9 cellular contexts compared by ENCODE assay signal in genomic region chr11:7572001-7572712, GRCh38. TPM values are rescaled to one million over a fixed set of nuclear protein-coding genes. Genes with fewer than 3 reads are reported as not detected.
A peak's percentile ranks its signal among the peaks of the same experiment; 100 is the strongest.
DNase-seq lines count a peak whose midpoint lies in the region; ATAC-seq and TF ChIP-seq lines count a peak whose summit lies in the region.
"Had no signal": no experiment of that assay in that cellular context is flagged by ENCODE, and none has a peak within 500 bp of the region (broad histone marks: within the 10 kb centered on the region; RNA-seq: fewer than 3 reads in every experiment).

No MANE protein-coding gene starts in this region.

- H3K36me3 ChIP-seq in HUES6 (ENCODE audit: control insufficient read depth, insufficient read depth, low read length) (no peaks in the 10 kb centered on the region), mesenchymal stem cell (ENCODE audit: control insufficient read depth in 1 of 2, insufficient read depth in 2 of 2, low read depth in 1 of 2, low read length in 2 of 2) (peaks cover 0 to 7% of the 10 kb centered on the region in 2 experiments), tibial nerve (peaks cover 0 to 10% (median 0%) of the 10 kb centered on the region in 3 donors)
- no peaks in the 10 kb centered on the region for H3K36me3 ChIP-seq in CD4-positive, alpha-beta memory T cell (ENCODE audit: insufficient read depth, low read length)

- CTCF ChIA-PET in CD4-positive, alpha-beta memory T cell (lab: Charles Lee; ENCODE audit: partially characterized antibody): interaction anchor here (1.0 to 2.4 kb wide), 8 partner anchors 12 to 116 kb away, joined by 3 to 6 read pairs (median 4); no protein-coding TSS in a partner anchor

- H3K18ac ChIP-seq in mesenchymal stem cell (ENCODE audit: low read depth in 1 of 2, low read length in 2 of 2): peak overlapping the region; percentile 58 to 60

- peak overlapping the region; percentile 22 for H2BK120ac ChIP-seq in mesenchymal stem cell (ENCODE audit: low read depth, low read length)

- no peak overlapping the region for H2BK15ac ChIP-seq in mesenchymal stem cell (ENCODE audit: low read depth, poor library complexity, severe bottlenecking)

- H3K14ac ChIP-seq in mesenchymal stem cell (ENCODE audit: low read length in 2 of 2): no peak overlapping the region

- WGBS in mesenchymal stem cell: 5% methylated on average over 4 of the region's 4 CpGs
- 52 to 57% methylated on average over 4 of the region's 4 CpGs for WGBS in tibial nerve, 2 donors

- H3K23ac ChIP-seq in mesenchymal stem cell (ENCODE audit: low read length in 2 of 2): no peak overlapping the region

- peak overlapping the region; percentile 36 for H4K91ac ChIP-seq in mesenchymal stem cell (ENCODE audit: low read length)

- intact Hi-C loops in CD4-positive, alpha-beta memory T cell (cut with micrococcal nuclease): no loop called here

- peak overlapping the region in 4 of 5 experiments; percentile 37 to 73 (median 60) for H3K4me3 Mint-ChIP-seq in brain
- no peak overlapping the region for H3K4me3 Mint-ChIP-seq in CD4-positive, alpha-beta memory T cell
- H3K4me3 Mint-ChIP-seq: activated T-helper 1 cell treated with anti-CD3 and anti-CD28 coated beads, Interleukin-12 subunit alpha, Interleukin-12 subunit beta, Interleukin-2, Interleukin-4 antibody, amounts not matched to agents 30 ng/mL and 10 ng/mL and 1 ng/mL, durations not matched to agents 14 hours and 24 hours and 36 hours; stimulated activated naive B cell treated with anti-CD40 and anti-IgM and Interleukin-4, amounts not matched to agents 10 μg/mL and 1 μg/mL and 100 μg/mL, for 72 hours had no signal

- H3K9ac ChIP-seq in HUES6 (ENCODE audit: low read length): peak overlapping the region; percentile 18
- peak overlapping the region; percentile 42 for H3K9ac ChIP-seq in mesenchymal stem cell (ENCODE audit: low read length)

- H3K27ac ChIP-seq in HUES6 (ENCODE audit: low read depth, low read length) (no peak overlapping the region), mesenchymal stem cell (ENCODE audit: low read length, poor library complexity, severe bottlenecking) (no peak overlapping the region), tibial nerve (peak overlapping the region; percentile 60 to 94 (median 82))
- no peak overlapping the region for H3K27ac ChIP-seq in CD4-positive, alpha-beta memory T cell (ENCODE audit: low read depth, low read length)

- H3K4ac ChIP-seq in mesenchymal stem cell (ENCODE audit: low read depth in 1 of 2, low read length in 2 of 2): peak overlapping the region in 1 of 2 experiments; percentile 9

- no peak overlapping the region for H3K4me2 ChIP-seq in mesenchymal stem cell (ENCODE audit: low read length, poor library complexity, severe bottlenecking)

- H3K4me1 ChIP-seq in HUES6 (ENCODE audit: control insufficient read depth, insufficient read depth, low read length) (peaks cover 52% of the 10 kb centered on the region), mesenchymal stem cell (ENCODE audit: control insufficient read depth, insufficient read depth, low read depth, low read length) (peaks cover 33% of the 10 kb centered on the region), tibial nerve (peaks cover 0 to 56% (median 51%) of the 10 kb centered on the region in 4 donors)
- H3K4me1 ChIP-seq in CD4-positive, alpha-beta memory T cell (ENCODE audit: insufficient read depth, low read length): peaks cover 17% of the 10 kb centered on the region

- no peak overlapping the region for H2AK5ac ChIP-seq in mesenchymal stem cell (ENCODE audit: low read length, severe bottlenecking)

- H3K36me3 Mint-ChIP-seq in brain: no peaks in the 10 kb centered on the region
- H3K36me3 Mint-ChIP-seq in CD4-positive, alpha-beta memory T cell: peaks cover 18 to 33% of the 10 kb centered on the region in 2 donors

- H3K4me1 Mint-ChIP-seq in brain: peaks cover 58% of the 10 kb centered on the region
- peaks cover 9 to 31% (median 20%) of the 10 kb centered on the region in 4 donors for H3K4me1 Mint-ChIP-seq in CD4-positive, alpha-beta memory T cell

- peaks cover 6% of the 10 kb centered on the region for H3K9me3 ChIP-seq in HUES6 (ENCODE audit: control insufficient read depth, insufficient read depth, low read depth, low read length)
- H3K9me3 ChIP-seq in mesenchymal stem cell (ENCODE audit: control insufficient read depth, low read length): peaks cover 5% of the 10 kb centered on the region
- peaks cover 0 to 4% (median 0%) of the 10 kb centered on the region in 4 donors for H3K9me3 ChIP-seq in tibial nerve
- no peaks in the 10 kb centered on the region for H3K9me3 ChIP-seq in CD4-positive, alpha-beta memory T cell (ENCODE audit: control insufficient read depth in 1 of 2, low read length in 2 of 2)

- TF ChIP-seq POLR2A in tibial nerve (IDR thresholded peaks at IDR 0.05): no peak

- no peaks in the 10 kb centered on the region for H3K79me1 ChIP-seq in mesenchymal stem cell (replicated peaks; ENCODE audit: low read length, poor library complexity, severe bottlenecking)

- no peak for TF ChIP-seq EP300 in tibial nerve (IDR thresholded peaks at IDR 0.05)

- DNase-seq in mesenchymal stem cell (peak; percentile 67), tibial nerve (ENCODE audit: low spot score in 2 of 2) (no peak), NOMO-1 treated with dmso at 0.1 percent for 144 hours (lab: John Stamatoyannopoulos, UW; ENCODE audit: unreplicated experiment) (no peak)
- no peak for DNase-seq in CD4-positive, alpha-beta memory T cell
- DNase-seq: stimulated activated naive B cell treated with anti-CD40 and anti-IgM and Interleukin-4, amounts not matched to agents 10 μg/mL and 1 μg/mL and 100 μg/mL, for 72 hours had no signal

- H3K4me3 ChIP-seq in HUES6 (ENCODE audit: low read depth, low read length) (no peak overlapping the region), mesenchymal stem cell (ENCODE audit: insufficient read depth in 1 of 2, low read depth in 1 of 2, low read length in 2 of 2) (no peak overlapping the region), tibial nerve (no peak overlapping the region)
- H3K4me3 ChIP-seq in CD4-positive, alpha-beta memory T cell (ENCODE audit: low read length in 2 of 2): no peak overlapping the region

- POLR2A ChIA-PET in CD4-positive, alpha-beta memory T cell (lab: Charles Lee; ENCODE audit: partially characterized antibody): no interaction called here

- H4K8ac ChIP-seq in mesenchymal stem cell (ENCODE audit: low read length): peak overlapping the region; percentile 16

- no peak for ATAC-seq in GM18870 (IDR thresholded peaks at IDR 0.05; ENCODE audit: unreplicated experiment)
- ATAC-seq: stimulated activated naive B cell treated with anti-CD40 and anti-IgM and Interleukin-4, amounts not matched to agents 10 μg/mL and 1 μg/mL and 100 μg/mL, for 72 hours had no signal

- H3K9me3 Mint-ChIP-seq in brain: peaks cover 0 to 3% (median 0%) of the 10 kb centered on the region in 5 experiments
- H3K9me3 Mint-ChIP-seq in CD4-positive, alpha-beta memory T cell: peaks cover 0 to 9% (median 3%) of the 10 kb centered on the region in 8 donors
- H3K9me3 Mint-ChIP-seq: activated T-helper 1 cell treated with anti-CD3 and anti-CD28 coated beads, Interleukin-12 subunit alpha, Interleukin-12 subunit beta, Interleukin-2, Interleukin-4 antibody, amounts not matched to agents 30 ng/mL and 10 ng/mL and 1 ng/mL, durations not matched to agents 14 hours and 24 hours and 36 hours had no signal

- H2BK12ac ChIP-seq in mesenchymal stem cell (ENCODE audit: low read length in 2 of 2): peak overlapping the region in 1 of 2 experiments; percentile 80

- peak in 1 of 2 experiments; percentile 6 for TF ChIP-seq CTCF in brain (conservative IDR thresholded peaks at IDR 0.05)
- peak in 1 of 5 experiments; percentile 13 for TF ChIP-seq CTCF in tibial nerve (IDR thresholded peaks at IDR 0.05)

- H3K27me3 Mint-ChIP-seq in brain: peaks cover 4% of the 10 kb centered on the region
- H3K27me3 Mint-ChIP-seq in CD4-positive, alpha-beta memory T cell: peaks cover 0 to 6% of the 10 kb centered on the region in 2 donors

- H2AFZ ChIP-seq in mesenchymal stem cell (ENCODE audit: low read depth, low read length): peak overlapping the region; percentile 56

- peak overlapping the region; percentile 87 to 98 (median 89) for H3K27ac Mint-ChIP-seq in brain
- no peak overlapping the region for H3K27ac Mint-ChIP-seq in CD4-positive, alpha-beta memory T cell
- H3K27ac Mint-ChIP-seq: activated T-helper 1 cell treated with anti-CD3 and anti-CD28 coated beads, Interleukin-12 subunit alpha, Interleukin-12 subunit beta, Interleukin-2, Interleukin-4 antibody, amounts not matched to agents 30 ng/mL and 10 ng/mL and 1 ng/mL, durations not matched to agents 14 hours and 24 hours and 36 hours had no signal

- no peak overlapping the region for H2BK5ac ChIP-seq in mesenchymal stem cell (ENCODE audit: low read depth, low read length, poor library complexity, severe bottlenecking)

- H3K27me3 ChIP-seq in HUES6 (ENCODE audit: control insufficient read depth, insufficient read depth, low read length): no peaks in the 10 kb centered on the region
- H3K27me3 ChIP-seq in mesenchymal stem cell (ENCODE audit: control insufficient read depth in 1 of 2, insufficient read depth in 1 of 2, low read length in 2 of 2): peaks cover 0 to 23% of the 10 kb centered on the region in 2 experiments
- no peaks in the 10 kb centered on the region for H3K27me3 ChIP-seq in tibial nerve
- H3K27me3 ChIP-seq in CD4-positive, alpha-beta memory T cell (ENCODE audit: insufficient read depth, low read length): no peaks in the 10 kb centered on the region

RNA-seq across cellular contexts. Expression of gene PPFIBP2, which starts 58.4 kb away (rescaled TPM):
- polyA plus RNA-seq in brain (ENCODE audit: insufficient read depth, low read depth, low replicate concordance): 13.1 TPM
- 8.9 TPM for polyA plus RNA-seq in mesenchymal stem cell (2013, experiment 1 of 2)
- 9.6 TPM for polyA plus RNA-seq in mesenchymal stem cell (2013, experiment 2 of 2)
- total RNA-seq in tibial nerve: 100 to 1,000 TPM in 1 of 4 donors, 10 to 100 TPM in 3; 19.8 to 110 (median 29.2) TPM
- 10 to 100 TPM; 18.5 to 22.0 TPM for total RNA-seq in CD4-positive, alpha-beta memory T cell
- polyA plus RNA-seq in CD4-positive, alpha-beta memory T cell: 10 to 100 TPM in 1 of 2 donors, 1 to 10 TPM in 1; 4.0 to 19.5 TPM

Comparison
In these comparisons a context has a peak if more than half of its experiments do, and no peak if none do; other contexts are left out.
1. H3K27ac ChIP-seq: peak in tibial nerve (4 of 4); none in HUES6 (single experiment), mesenchymal stem cell (single experiment) and CD4-positive, alpha-beta memory T cell (single experiment).
2. H3K27ac Mint-ChIP-seq: peak in brain (5 of 5); none in CD4-positive, alpha-beta memory T cell (0 of 7).
3. H3K4me3 Mint-ChIP-seq: peak in brain (4 of 5); none in CD4-positive, alpha-beta memory T cell (0 of 8).